ENCODE assay signal across 8 cellular contexts in genomic region chr3:156676467-156677119, GRCh38. TPM values are rescaled to one million over a fixed set of nuclear protein-coding genes. Genes with fewer than 3 reads are reported as not detected.
DNase-seq lines count a peak whose midpoint lies in the region; TF ChIP-seq lines count a peak whose summit lies in the region.

No MANE protein-coding gene starts in this region.

- TF ChIP-seq CTCF in transverse colon (IDR thresholded peaks at IDR 0.05): no peak

- TF ChIP-seq EP300 in transverse colon (IDR thresholded peaks at IDR 0.05; ENCODE audit: low read depth): no peak

- DNase-seq in activated naive CD4-positive, alpha-beta T cell treated with anti-CD3 and anti-CD28 coated beads, Interleukin-2, amount 50 U/mL, for 16 hours: no peak
- no peak for DNase-seq in activated CD4-positive, alpha-beta memory T cell treated with anti-CD3 and anti-CD28 coated beads for 36 hours
- DNase-seq in immature natural killer cell (peak in 1 of 3 donors; percentile 21), transverse colon (no peak), NCI-H2029 (lab: John Stamatoyannopoulos, UW) (no peak), NCI-H1092 (lab: John Stamatoyannopoulos, UW) (no peak)
- DNase-seq in activated CD4-positive, alpha-beta T cell treated with anti-CD3 and anti-CD28 coated beads for 48 hours: no peak

- intact Hi-C loops in activated CD4-positive, alpha-beta memory T cell treated with anti-CD3 and anti-CD28 coated beads for 36 hours (cut with micrococcal nuclease): loop anchor here (1.0 to 10.0 kb wide), 4 partner anchors 9 to 822 kb away; partner anchors contain the start of gene SLC33A1
- intact Hi-C loops in transverse colon (cut with DNase I; ENCODE audit: low total_unique reads): loop anchor here (5.0 to 10.0 kb wide), 3 partner anchors 144 to 522 kb away; no protein-coding TSS in a partner anchor

- peaks cover 0 to 21% (median 0%) of the 10 kb centered on the region in 4 donors for H3K36me3 ChIP-seq in transverse colon

- H3K9me3 ChIP-seq in transverse colon: no peaks in the 10 kb centered on the region

- peaks cover 65% of the 10 kb centered on the region for H3K4me1 Mint-ChIP-seq in activated naive CD4-positive, alpha-beta T cell treated with anti-CD3 and anti-CD28 coated beads, Interleukin-2, amount 50 U/mL, for 24 hours
- peaks cover 52% of the 10 kb centered on the region for H3K4me1 Mint-ChIP-seq in activated CD4-positive, alpha-beta memory T cell treated with anti-CD3 and anti-CD28 coated beads for 36 hours (ENCODE audit: low read depth)
- peaks cover 72 to 73% of the 10 kb centered on the region in 2 donors for H3K4me1 Mint-ChIP-seq in immature natural killer cell

- H3K4me3 ChIP-seq in transverse colon: peak overlapping the region in 3 of 4 donors; percentile 79 to 98 (median 94)

- POLR2A ChIA-PET in activated CD4-positive, alpha-beta memory T cell treated with anti-CD3 and anti-CD28 coated beads for 36 hours (lab: Charles Lee): interaction anchor here (0.5 to 3.3 kb wide), 11 partner anchors 9 to 498 kb away, joined by 3 to 23 read pairs (median 7); partner anchors contain the start of genes CCNL1 and SSR3

- in situ Hi-C loops in transverse colon (cut with MboI; ENCODE audit: low pct_ligation_motif_present in 1 of 4, low pct_unique_long_range_greater_than_20kb in 1 of 4, low sequenced_read_pairs in 3 of 4): loop anchor here in 3 of 4 donors (10.0 to 25.0 kb wide), 3 partner anchors 408 to 514 kb away; partner anchors contain the start of gene CCNL1 (in 1 of the 3)

- no peaks in the 10 kb centered on the region for H3K27me3 ChIP-seq in transverse colon

- H3K27ac ChIP-seq in transverse colon: peak overlapping the region; percentile 97 to 100 (median 99)

- H3K4me1 ChIP-seq in transverse colon: peaks cover 23 to 64% (median 32%) of the 10 kb centered on the region in 4 donors

- H3K27ac Mint-ChIP-seq in activated naive CD4-positive, alpha-beta T cell treated with anti-CD3 and anti-CD28 coated beads, Interleukin-2, amount 50 U/mL, for 24 hours: peak overlapping the region; percentile 72
- peak overlapping the region; percentile 94 for H3K27ac Mint-ChIP-seq in activated CD4-positive, alpha-beta memory T cell treated with anti-CD3 and anti-CD28 coated beads for 36 hours
- H3K27ac Mint-ChIP-seq in immature natural killer cell: peak overlapping the region; percentile 91 to 98 (median 94)

- WGBS in transverse colon (ENCODE audit: low coverage in 1 of 2), 2 donors: 64 to 84% methylated on average over 4 of the region's 4 CpGs

- H3K36me3 Mint-ChIP-seq in activated naive CD4-positive, alpha-beta T cell treated with anti-CD3 and anti-CD28 coated beads, Interleukin-2, amount 50 U/mL, for 24 hours: peaks cover 26% of the 10 kb centered on the region
- peaks cover 38% of the 10 kb centered on the region for H3K36me3 Mint-ChIP-seq in activated CD4-positive, alpha-beta memory T cell treated with anti-CD3 and anti-CD28 coated beads for 36 hours
- peaks cover 16 to 25% (median 23%) of the 10 kb centered on the region in 3 donors for H3K36me3 Mint-ChIP-seq in immature natural killer cell

- no peaks in the 10 kb centered on the region for H3K9me3 Mint-ChIP-seq in activated naive CD4-positive, alpha-beta T cell treated with anti-CD3 and anti-CD28 coated beads, Interleukin-2, amount 50 U/mL, for 24 hours
- no peaks in the 10 kb centered on the region for H3K9me3 Mint-ChIP-seq in activated CD4-positive, alpha-beta memory T cell treated with anti-CD3 and anti-CD28 coated beads for 36 hours
- H3K9me3 Mint-ChIP-seq in immature natural killer cell: peaks cover 0 to 2% (median 0%) of the 10 kb centered on the region in 6 donors

- TF ChIP-seq POLR2A in transverse colon (IDR thresholded peaks at IDR 0.05): no peak

- H3K4me3 Mint-ChIP-seq in activated naive CD4-positive, alpha-beta T cell treated with anti-CD3 and anti-CD28 coated beads, Interleukin-2, amount 50 U/mL, for 24 hours: peak overlapping the region; percentile 95
- H3K4me3 Mint-ChIP-seq in activated CD4-positive, alpha-beta memory T cell treated with anti-CD3 and anti-CD28 coated beads for 36 hours: peak overlapping the region; percentile 90
- H3K4me3 Mint-ChIP-seq in immature natural killer cell: peak overlapping the region; percentile 87 to 96 (median 90)

- no peaks in the 10 kb centered on the region for H3K27me3 Mint-ChIP-seq in activated naive CD4-positive, alpha-beta T cell treated with anti-CD3 and anti-CD28 coated beads, Interleukin-2, amount 50 U/mL, for 24 hours
- no peaks in the 10 kb centered on the region for H3K27me3 Mint-ChIP-seq in activated CD4-positive, alpha-beta memory T cell treated with anti-CD3 and anti-CD28 coated beads for 36 hours
- H3K27me3 Mint-ChIP-seq in immature natural killer cell (ENCODE audit: low read depth in 3 of 3): peaks cover 17 to 34% (median 26%) of the 10 kb centered on the region in 3 donors

- CTCF ChIA-PET in activated CD4-positive, alpha-beta memory T cell treated with anti-CD3 and anti-CD28 coated beads for 36 hours (lab: Charles Lee): interaction anchor here (0.9 to 4.2 kb wide), 12 partner anchors 8 to 460 kb away, joined by 3 to 38 read pairs (median 5); partner anchors contain the start of gene SSR3

RNA-seq across cellular contexts. Expression of gene TIPARP, which starts 2.2 kb away (rescaled TPM):
- total RNA-seq in activated CD4-positive, alpha-beta memory T cell treated with anti-CD3 and anti-CD28 coated beads for 36 hours: 10 to 100 TPM; 15.7 to 17.7 TPM
- 10 to 100 TPM; 21.7 to 32.6 (median 22.6) TPM for polyA plus RNA-seq in immature natural killer cell
- 10 to 100 TPM; 11.9 to 47.1 (median 34.3) TPM for total RNA-seq in transverse colon
